9 cellular contexts compared by ENCODE assay signal in the genomic region with DNA sequence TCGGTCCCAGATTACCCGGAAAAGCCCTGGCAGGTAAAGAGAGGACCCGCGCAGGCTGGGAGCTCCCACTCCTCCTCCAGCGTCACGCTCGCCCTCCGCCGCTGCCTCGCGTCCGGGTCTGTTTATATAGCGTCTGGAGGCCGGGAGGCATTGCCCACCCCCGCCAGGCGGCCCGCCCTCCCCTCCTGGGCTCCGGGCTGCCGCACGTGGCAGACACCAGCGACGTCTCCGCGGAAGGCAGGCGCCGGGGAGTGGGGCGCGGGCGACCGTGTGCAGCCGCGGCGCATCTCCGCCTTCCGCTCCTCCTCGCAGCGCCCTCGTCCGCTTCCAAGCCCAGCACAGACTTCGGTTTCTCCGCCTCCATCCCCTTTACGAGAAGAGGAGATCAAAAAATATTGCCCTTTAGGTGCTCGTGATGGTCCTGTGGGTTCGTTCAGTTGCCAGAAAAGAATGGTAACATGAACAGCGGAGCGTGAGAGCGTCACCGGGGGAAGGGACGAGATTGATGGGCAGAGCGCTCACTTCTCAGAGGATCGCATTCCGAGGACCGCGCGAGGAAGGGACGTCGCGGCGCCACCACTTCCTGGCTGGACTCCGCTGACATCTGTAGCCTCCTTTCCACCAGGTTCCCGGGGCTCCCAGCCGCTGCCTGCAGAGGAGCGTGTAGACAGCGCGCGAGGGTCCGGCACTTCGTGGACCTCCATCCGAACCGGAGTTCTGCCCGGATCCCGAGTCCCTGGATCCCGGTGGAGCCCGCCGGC. TPM values are rescaled to one million over a fixed set of nuclear protein-coding genes. Genes with fewer than 3 reads are reported as not detected.
DNase-seq lines count a peak whose midpoint lies in the region; ATAC-seq lines count a peak whose summit lies in the region.
"Had no signal": no experiment of that assay in that cellular context is flagged by ENCODE, and none has a peak within 500 bp of the region (broad histone marks: within the 10 kb centered on the region; RNA-seq: fewer than 3 reads in every experiment).

GALNTL6 (plus strand) TSS at position 210 of the 761 bp plus-strand sequence.

- H3K36me3 ChIP-seq in iPS-20b (ENCODE audit: insufficient read depth, low read depth, low read length), result no peaks in the 10 kb centered on the region

- peaks cover 50% of the 10 kb centered on the region for H3K27me3 ChIP-seq in iPS-20b (ENCODE audit: insufficient read depth, low read length)

- no peaks in the 10 kb centered on the region for H3K9me3 ChIP-seq in iPS-20b (ENCODE audit: insufficient read depth, low read depth, low read length)

- peak; percentile 51 for ATAC-seq in HG02588 (IDR thresholded peaks at IDR 0.05; ENCODE audit: unreplicated experiment)

- no peak within 1 kb of the TSS for H3K9ac ChIP-seq in iPS-20b (ENCODE audit: low read depth, low read length)

- H3K27ac ChIP-seq in iPS-20b (ENCODE audit: low read length), result no peak within 1 kb of the TSS
- peak within 1 kb of the TSS; percentile 3 for H3K27ac ChIP-seq in temporal lobe (ENCODE audit: low read depth, low read length)
- H3K27ac ChIP-seq: epithelial cell of prostate had no signal

- H3K4me1 ChIP-seq in iPS-20b (ENCODE audit: insufficient read depth, low read length), result peaks cover 4% of the 10 kb centered on the region; the same call in 1 of the 2 replicates

- no peaks in the 10 kb centered on the region for H3K9me3 Mint-ChIP-seq in activated T-helper 1 cell treated with anti-CD3 and anti-CD28 coated beads, Interleukin-12 subunit alpha, Interleukin-12 subunit beta, Interleukin-2, Interleukin-4 antibody, amounts not matched to agents 30 ng/mL and 10 ng/mL and 1 ng/mL, durations not matched to agents 14 hours and 24 hours and 36 hours

- no peaks in the 10 kb centered on the region for H3K4me1 Mint-ChIP-seq in activated T-helper 1 cell treated with anti-CD3 and anti-CD28 coated beads, Interleukin-12 subunit alpha, Interleukin-12 subunit beta, Interleukin-2, Interleukin-4 antibody, amounts not matched to agents 30 ng/mL and 10 ng/mL and 1 ng/mL, durations not matched to agents 14 hours and 24 hours and 36 hours (ENCODE audit: low read depth)

- intact Hi-C loops in activated T-helper 1 cell treated with anti-CD3 and anti-CD28 coated beads, Interleukin-12 subunit alpha, Interleukin-12 subunit beta, Interleukin-2, Interleukin-4 antibody, amounts not matched to agents 30 ng/mL and 10 ng/mL and 1 ng/mL, durations not matched to agents 14 hours and 24 hours and 36 hours (cut with micrococcal nuclease), result no loop called here

- H3K4me3 ChIP-seq in iPS-20b (ENCODE audit: low read length), result peak within 1 kb of the TSS; percentile 76

- DNase-seq in ELF-1 (ENCODE audit: low read depth, low spot score) (peak; percentile 32), amniotic epithelial cell (ENCODE audit: low read depth) (peak; percentile 18), NCI-H2171 treated with DMSO at 0.1 percent for 48 hours (lab: John Stamatoyannopoulos, UW) (no peak), NK-92 (lab: John Stamatoyannopoulos, UW; ENCODE audit: unreplicated experiment) (no peak)
- DNase-seq in activated T-helper 1 cell treated with anti-CD3 and anti-CD28 coated beads, Interleukin-12 subunit alpha, Interleukin-12 subunit beta, Interleukin-2, Interleukin-4 antibody, amounts not matched to agents 30 ng/mL and 10 ng/mL and 1 ng/mL, durations not matched to agents 14 hours and 24 hours and 36 hours (ENCODE audit: low spot score), result no peak

- H3K4me3 Mint-ChIP-seq in activated T-helper 1 cell treated with anti-CD3 and anti-CD28 coated beads, Interleukin-12 subunit alpha, Interleukin-12 subunit beta, Interleukin-2, Interleukin-4 antibody, amounts not matched to agents 30 ng/mL and 10 ng/mL and 1 ng/mL, durations not matched to agents 14 hours and 24 hours and 36 hours, result no peak within 1 kb of the TSS

- no peaks in the 10 kb centered on the region for H3K36me3 Mint-ChIP-seq in activated T-helper 1 cell treated with anti-CD3 and anti-CD28 coated beads, Interleukin-12 subunit alpha, Interleukin-12 subunit beta, Interleukin-2, Interleukin-4 antibody, amounts not matched to agents 30 ng/mL and 10 ng/mL and 1 ng/mL, durations not matched to agents 14 hours and 24 hours and 36 hours (ENCODE audit: low read depth)

- no peak within 1 kb of the TSS for H3K27ac Mint-ChIP-seq in activated T-helper 1 cell treated with anti-CD3 and anti-CD28 coated beads, Interleukin-12 subunit alpha, Interleukin-12 subunit beta, Interleukin-2, Interleukin-4 antibody, amounts not matched to agents 30 ng/mL and 10 ng/mL and 1 ng/mL, durations not matched to agents 14 hours and 24 hours and 36 hours

- peaks cover 14% of the 10 kb centered on the region for H3K27me3 Mint-ChIP-seq in activated T-helper 1 cell treated with anti-CD3 and anti-CD28 coated beads, Interleukin-12 subunit alpha, Interleukin-12 subunit beta, Interleukin-2, Interleukin-4 antibody, amounts not matched to agents 30 ng/mL and 10 ng/mL and 1 ng/mL, durations not matched to agents 14 hours and 24 hours and 36 hours (ENCODE audit: insufficient read depth)

RNA-seq across cellular contexts. Expression of gene GALNTL6, which starts in this region (rescaled TPM):
- 15.5 TPM for total RNA-seq in temporal lobe
- total RNA-seq in activated T-helper 1 cell treated with anti-CD3 and anti-CD28 coated beads, Interleukin-12 subunit alpha, Interleukin-12 subunit beta, Interleukin-2, Interleukin-4 antibody, amounts not matched to agents 30 ng/mL and 10 ng/mL and 1 ng/mL, durations not matched to agents 14 hours and 24 hours and 36 hours, result not detected in 2 replicates

Comparison
In these comparisons a context has a peak if more than half of its experiments do, and no peak if none do; other contexts are left out.
1. RNA of gene GALNTL6 (total RNA-seq): 15.5 TPM in temporal lobe (single experiment); not detected in activated T-helper 1 cell treated with anti-CD3 and anti-CD28 coated beads, Interleukin-12 subunit alpha, Interleukin-12 subunit beta, Interleukin-2, Interleukin-4 antibody, amounts not matched to agents 30 ng/mL and 10 ng/mL and 1 ng/mL, durations not matched to agents 14 hours and 24 hours and 36 hours; every median in the first group is over 10 times any median in the second.
2. DNase-seq: peak in ELF-1 (single experiment) and amniotic epithelial cell (single experiment); none in activated T-helper 1 cell treated with anti-CD3 and anti-CD28 coated beads, Interleukin-12 subunit alpha, Interleukin-12 subunit beta, Interleukin-2, Interleukin-4 antibody, amounts not matched to agents 30 ng/mL and 10 ng/mL and 1 ng/mL, durations not matched to agents 14 hours and 24 hours and 36 hours (single experiment), NCI-H2171 treated with DMSO at 0.1 percent for 48 hours (single experiment) and NK-92 (single experiment).